Comparison of ENCODE assay signal across 8 cellular contexts in genomic region chr14:21263284-21264024, GRCh38. TPM values are rescaled to one million over a fixed set of nuclear protein-coding genes. Genes with fewer than 3 reads are reported as not detected.
A peak's percentile ranks its signal among the peaks of the same experiment; 100 is the strongest.
DNase-seq lines count a peak whose midpoint lies in the region; ATAC-seq and TF ChIP-seq lines count a peak whose summit lies in the region.

No MANE protein-coding gene starts in this region.

- H3K9me3 ChIP-seq in OCI-LY7 (ENCODE audit: low read length), result no peaks in the 10 kb centered on the region
- H3K9me3 ChIP-seq in endodermal cell (ENCODE audit: control insufficient read depth, low read length), result no peaks in the 10 kb centered on the region
- no peaks in the 10 kb centered on the region for H3K9me3 ChIP-seq in HAP-1

- H3K27ac Mint-ChIP-seq in endodermal cell, result peak overlapping the region; percentile 68

- H3K4me3 ChIP-seq in OCI-LY7 (ENCODE audit: low read depth, low read length, poor library complexity, severe bottlenecking), result peak overlapping the region; percentile 95
- H3K4me3 ChIP-seq in endodermal cell (ENCODE audit: low read length), result peak overlapping the region; percentile 97
- peak overlapping the region; percentile 14 for H3K4me3 ChIP-seq in skeletal muscle cell (ENCODE audit: low read depth, low read length)
- no peak overlapping the region for H3K4me3 ChIP-seq in HAP-1

- BruUV-seq in OCI-LY7 (replicated peaks; lab: Mats Ljungman, UMichigan), result no TSS peak

- H3K79me2 ChIP-seq in OCI-LY7 (ENCODE audit: insufficient read depth, low read depth, low read length), result peaks cover 100% of the 10 kb centered on the region

- peaks cover 99% of the 10 kb centered on the region for H3K36me3 ChIP-seq in OCI-LY7 (ENCODE audit: insufficient read depth, low read length)
- H3K36me3 ChIP-seq in endodermal cell (ENCODE audit: control insufficient read depth, insufficient read depth, low read length), result peaks cover 90% of the 10 kb centered on the region
- H3K36me3 ChIP-seq in HAP-1 (replicated peaks), result peaks cover 92% of the 10 kb centered on the region

- no peaks in the 10 kb centered on the region for H3K27me3 ChIP-seq in endodermal cell (ENCODE audit: control insufficient read depth, insufficient read depth, low read length, poor library complexity, severe bottlenecking)
- no peaks in the 10 kb centered on the region for H3K27me3 ChIP-seq in HAP-1 (ENCODE audit: low read depth)

- no peak for DNase-seq in OCI-LY7 (ENCODE audit: low spot score)
- DNase-seq in endodermal cell, result no peak
- DNase-seq in skeletal muscle cell (ENCODE audit: low read depth), result no peak
- DNase-seq in HAP-1 (ENCODE audit: low spot score in 2 of 2), result no peak
- DNase-seq in NCI-H2081 (lab: John Stamatoyannopoulos, UW), result no peak
- no peak for DNase-seq in NCI-H1436 (lab: John Stamatoyannopoulos, UW)

- intact Hi-C loops in OCI-LY7 (cut with micrococcal nuclease; ENCODE audit: unreplicated experiment), result no loop called here

- no peaks in the 10 kb centered on the region for H3K27me3 Mint-ChIP-seq in endodermal cell (ENCODE audit: insufficient read depth)

- 86% methylated on average over 5 of the region's 5 CpGs; no CpG with 5 or more reads in 1 of the 2 experiments for WGBS in endodermal cell (ENCODE audit: insufficient coverage in 1 of 2, insufficient read length in 1 of 2), 2 experiments

- peaks cover 55% of the 10 kb centered on the region for H3K4me1 Mint-ChIP-seq in endodermal cell

- H3K9me3 Mint-ChIP-seq in endodermal cell, result no peaks in the 10 kb centered on the region

- POLR2A ChIA-PET in OCI-LY7 (lab: Charles Lee), result interaction anchor here (1.2 to 2.1 kb wide), 2 partner anchors 8 to 181 kb away, joined by 4 to 23 read pairs; no protein-coding TSS in a partner anchor

- peak overlapping the region; percentile 24 for H3K9ac ChIP-seq in endodermal cell (ENCODE audit: extremely low read depth, low read length, poor library complexity, severe bottlenecking)

- no peaks in the 10 kb centered on the region for H3K9me2 ChIP-seq in OCI-LY7 (ENCODE audit: insufficient read depth, low read length)

- peaks cover 86% of the 10 kb centered on the region for H3K36me3 Mint-ChIP-seq in endodermal cell (ENCODE audit: low read depth)

- H4K20me1 ChIP-seq in OCI-LY7 (ENCODE audit: insufficient read depth, low read length), result peaks cover 82% of the 10 kb centered on the region

- H3K4me2 ChIP-seq in OCI-LY7 (ENCODE audit: low read length), result peak overlapping the region; percentile 89

- H3K27ac ChIP-seq in OCI-LY7 (ENCODE audit: low read depth, low read length, poor library complexity, severe bottlenecking), result no peak overlapping the region
- no peak overlapping the region for H3K27ac ChIP-seq in endodermal cell (ENCODE audit: low read depth, low read length)

- H3K4me3 Mint-ChIP-seq in endodermal cell, result peak overlapping the region; percentile 8

- in situ Hi-C loops in HAP-1 (cut with MboI; ENCODE audit: low sequenced_read_pairs), result no loop called here

- ATAC-seq in GM21723 (IDR thresholded peaks at IDR 0.05; ENCODE audit: unreplicated experiment), result peak; percentile 3
- no peak for ATAC-seq in HG03442 (IDR thresholded peaks at IDR 0.05; ENCODE audit: unreplicated experiment)

- H2AFZ ChIP-seq in OCI-LY7 (ENCODE audit: low read length), result no peak overlapping the region

- H3K4me1 ChIP-seq in OCI-LY7 (ENCODE audit: insufficient read depth, low read length, poor library complexity, severe bottlenecking) (peaks cover 63% of the 10 kb centered on the region), endodermal cell (ENCODE audit: control insufficient read depth, insufficient read depth, low read length) (no peaks in the 10 kb centered on the region), HAP-1 (peaks cover 52% of the 10 kb centered on the region)

- CTCF ChIA-PET in OCI-LY7 (lab: Charles Lee; ENCODE audit: unreplicated experiment), result no interaction called here

- TF ChIP-seq CTCF in OCI-LY7 (conservative IDR thresholded peaks at IDR 0.05; ENCODE audit: low read length) (no peak), endodermal cell (conservative IDR thresholded peaks at IDR 0.05) (no peak)

RNA-seq across cellular contexts. Expression of gene HNRNPC, which starts 5.8 kb away (rescaled TPM):
- 887 and 1,000 TPM in 2 replicates for total RNA-seq in OCI-LY7 (2014; rRNA removed; shearing (Covaris generic))
- 897 and 969 TPM in 2 replicates for total RNA-seq in OCI-LY7 (2022)
- total RNA-seq in endodermal cell, result 1,000 to 10,000 TPM in 1 of 2 donors, 100 to 1,000 TPM in 1; 751 to 1,003 TPM
- polyA plus RNA-seq in endodermal cell (2013, experiment 1 of 2), result 966 TPM
- polyA plus RNA-seq in endodermal cell (2013, experiment 2 of 2), result 842 TPM

RNA-seq across cellular contexts. Expression of gene RPGRIP1, which starts 16.4 kb away (rescaled TPM):
- 0.13 TPM in 1 of 2 replicates, not detected in the other for total RNA-seq in OCI-LY7 (2014; rRNA removed; shearing (Covaris generic))
- 0.39 and 0.51 TPM in 2 replicates for total RNA-seq in OCI-LY7 (2022)
- total RNA-seq in endodermal cell, result under 1 TPM in 1 of 2 donors, not detected in 1; 0.29 TPM
- not detected for polyA plus RNA-seq in endodermal cell (2013, experiment 1 of 2)
- not detected for polyA plus RNA-seq in endodermal cell (2013, experiment 2 of 2)
